Comparison of ENCODE assay signal across 8 cellular contexts in the genomic region with DNA sequence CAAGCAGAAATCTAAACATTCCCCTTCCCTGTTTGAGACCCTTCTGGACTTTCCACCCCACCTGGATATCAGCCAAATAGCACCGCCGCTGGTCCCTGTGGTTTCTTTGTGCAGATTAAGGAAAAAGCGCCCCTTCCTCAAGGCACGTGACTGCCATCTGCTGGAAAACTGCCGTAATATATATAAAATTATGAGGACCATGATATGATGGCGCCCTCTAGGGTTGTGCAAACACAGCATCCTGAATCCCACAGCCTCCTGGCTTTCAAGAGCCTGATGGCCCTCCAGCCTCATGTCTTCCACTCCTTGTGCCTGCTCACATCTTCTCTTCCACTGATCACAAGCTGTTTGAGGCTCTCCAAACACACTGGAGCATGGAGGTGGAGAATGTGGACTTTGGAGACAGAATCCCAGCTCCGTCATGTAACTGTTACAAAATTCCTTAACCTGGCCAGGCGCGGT.
DNase-seq lines count a peak whose midpoint lies in the region; ATAC-seq and TF ChIP-seq lines count a peak whose summit lies in the region.

No MANE protein-coding gene starts in this region.

- peaks cover 7% of the 10 kb centered on the region for H3K27me3 ChIP-seq in foreskin keratinocyte

- H3K4me1 ChIP-seq in foreskin keratinocyte, result no peaks in the 10 kb centered on the region

- no peak for ATAC-seq in foreskin keratinocyte

- DNase-seq in AG09319 (ENCODE audit: extremely low read depth, low read depth) (no peak), NCI-H2227 (lab: John Stamatoyannopoulos, UW; ENCODE audit: unreplicated experiment) (peak; percentile 93), foreskin keratinocyte (peak in 1 of 2 donors; percentile 14), activated gamma-delta T cell treated with Interleukin-2 at 50 U/mL for 16 hours (no peak)
- peak; percentile 27 to 36 for DNase-seq in activated CD4-positive, alpha-beta T cell treated with anti-CD3 and anti-CD28 coated beads, Interleukin-2, amount 50 U/mL, for 48 hours
- peak; percentile 9 to 27 for DNase-seq in stimulated activated CD4-positive, alpha-beta T cell treated with anti-CD3 and anti-CD28 coated beads, Interleukin-12 subunit alpha, Interleukin-12 subunit beta, amount 100 ng/mL, for 24 hours (ENCODE audit: low read depth in 2 of 2)
- DNase-seq in activated CD4-positive, CD25-positive, alpha-beta regulatory T cell treated with anti-CD3 and anti-CD28 coated beads, Interleukin-2, amount 50 U/mL, for 72 hours, result no peak

- H3K27ac ChIP-seq in foreskin keratinocyte, result no peak overlapping the region

- peak; percentile 70 for TF ChIP-seq CTCF in AG09319 (IDR thresholded peaks at IDR 0.05; ENCODE audit: low read depth, low read length)
- peak; percentile 65 for TF ChIP-seq CTCF in GM12874 (IDR thresholded peaks at IDR 0.05; ENCODE audit: insufficient read depth, low read depth, low read length)
- TF ChIP-seq CTCF in foreskin keratinocyte (conservative IDR thresholded peaks at IDR 0.05), result peak; percentile 84

Comparison
In these comparisons a context has a peak if more than half of its experiments do, and no peak if none do; other contexts are left out.
1. DNase-seq: peak in NCI-H2227 (single experiment), activated CD4-positive, alpha-beta T cell treated with anti-CD3 and anti-CD28 coated beads, Interleukin-2, amount 50 U/mL, for 48 hours (2 of 2) and stimulated activated CD4-positive, alpha-beta T cell treated with anti-CD3 and anti-CD28 coated beads, Interleukin-12 subunit alpha, Interleukin-12 subunit beta, amount 100 ng/mL, for 24 hours (2 of 2); none in AG09319 (single experiment), activated CD4-positive, CD25-positive, alpha-beta regulatory T cell treated with anti-CD3 and anti-CD28 coated beads, Interleukin-2, amount 50 U/mL, for 72 hours (single experiment) and activated gamma-delta T cell treated with Interleukin-2 at 50 U/mL for 16 hours (single experiment).
2. Peak in every context shown above with its lines, with median percentiles within 50 percentile points of each other: CTCF ChIP-seq.